8 cellular contexts compared by ENCODE assay signal in genomic region chr16:2458887-2459646, GRCh38. TPM values are rescaled to one million over a fixed set of nuclear protein-coding genes. Genes with fewer than 3 reads are reported as not detected.
DNase-seq lines count a peak whose midpoint lies in the region; ATAC-seq and TF ChIP-seq lines count a peak whose summit lies in the region.

No MANE protein-coding gene starts in this region.

- H3K27ac ChIP-seq in SJCRH30 = peak overlapping the region; percentile 10; the same call in 1 of the 2 replicates
- peak overlapping the region in 14 of 21 experiments; percentile 24 to 70 (median 54) for H3K27ac ChIP-seq in skin epidermis

- no peaks in the 10 kb centered on the region for H3K36me3 Mint-ChIP-seq in glutamatergic neuron (ENCODE audit: unreplicated experiment)

- H3K27ac Mint-ChIP-seq in glutamatergic neuron (ENCODE audit: unreplicated experiment) = peak overlapping the region; percentile 90

- no peaks in the 10 kb centered on the region for H3K27me3 ChIP-seq in SJCRH30

- H3K4me1 ChIP-seq in SJCRH30 = peaks cover 4% of the 10 kb centered on the region; the same call in 1 of the 2 replicates

- H3K9me3 Mint-ChIP-seq in glutamatergic neuron (ENCODE audit: unreplicated experiment) = peaks cover 6% of the 10 kb centered on the region

- no peak for ATAC-seq in esophagus mucosa

- peaks cover 6% of the 10 kb centered on the region for H3K4me1 Mint-ChIP-seq in glutamatergic neuron (ENCODE audit: low read depth, unreplicated experiment)

- H3K4me3 ChIP-seq in SJCRH30 (peak overlapping the region; percentile 65), skin epidermis (peak overlapping the region; percentile 45 to 63 (median 50))

- peaks cover 14% of the 10 kb centered on the region for H3K27me3 Mint-ChIP-seq in glutamatergic neuron (ENCODE audit: unreplicated experiment)

- H3K36me3 ChIP-seq in SJCRH30 = peaks cover 31% of the 10 kb centered on the region

- peak; percentile 53 for DNase-seq in DMS53 (lab: John Stamatoyannopoulos, UW)
- DNase-seq in DMS53 treated with DMSO at 0.1 percent for 48 hours (lab: John Stamatoyannopoulos, UW; ENCODE audit: unreplicated experiment) = no peak
- DNase-seq in SJCRH30 = no peak
- no peak for DNase-seq in glutamatergic neuron
- no peak for DNase-seq in stimulated activated naive CD4-positive, alpha-beta T cell treated with Interleukin-2 at 50 U/mL for 16 hours (lab: John Stamatoyannopoulos, UW)
- no peak for DNase-seq in OCI-M2 (lab: John Stamatoyannopoulos, UW; ENCODE audit: unreplicated experiment)

- TF ChIP-seq CTCF in glutamatergic neuron (IDR thresholded peaks at IDR 0.05; ENCODE audit: partially characterized antibody, unreplicated experiment) = no peak

- H3K9me3 ChIP-seq in SJCRH30 (replicated peaks) = no peaks in the 10 kb centered on the region

- peak overlapping the region; percentile 99 for H3K4me3 Mint-ChIP-seq in glutamatergic neuron (ENCODE audit: unreplicated experiment)

RNA-seq across cellular contexts. Expression of gene TEDC2, which starts 0.8 kb away (rescaled TPM):
- 26.0 and 30.9 TPM in 2 replicates for total RNA-seq in SJCRH30 (2014; rRNA removed; shearing (Covaris generic))
- total RNA-seq in glutamatergic neuron (ENCODE audit: unreplicated experiment) = 21.1 TPM
- total RNA-seq in esophagus mucosa = 3.1 TPM

RNA-seq across cellular contexts. Expression of gene NTN3, which starts 12.0 kb away (rescaled TPM):
- 5.1 and 5.6 TPM in 2 replicates for total RNA-seq in SJCRH30 (2014; rRNA removed; shearing (Covaris generic))
- total RNA-seq in glutamatergic neuron (ENCODE audit: unreplicated experiment) (5.4 TPM), esophagus mucosa (0.08 TPM)

RNA-seq across cellular contexts. Expression of gene TBC1D24, which starts 15.9 kb away (rescaled TPM):
- 19.8 and 21.8 TPM in 2 replicates for total RNA-seq in SJCRH30 (2014; rRNA removed; shearing (Covaris generic))
- total RNA-seq in glutamatergic neuron (ENCODE audit: unreplicated experiment) (58.4 TPM), esophagus mucosa (2.0 TPM)

RNA-seq across cellular contexts. Expression of gene CCNF, which starts 29.8 kb away (rescaled TPM):
- total RNA-seq in SJCRH30 (2014; rRNA removed; shearing (Covaris generic)) = 52.8 and 54.8 TPM in 2 replicates
- total RNA-seq in glutamatergic neuron (ENCODE audit: unreplicated experiment) (26.4 TPM), esophagus mucosa (11.1 TPM)

RNA-seq across cellular contexts. Expression of gene ATP6V0C, which starts 54.7 kb away (rescaled TPM):
- 28.7 and 28.8 TPM in 2 replicates for total RNA-seq in SJCRH30 (2014; rRNA removed; shearing (Covaris generic))
- 274 TPM for total RNA-seq in glutamatergic neuron (ENCODE audit: unreplicated experiment)
- 205 TPM for total RNA-seq in esophagus mucosa
